ENCODE assay signal across 8 cellular contexts in genomic region chr22:22342697-22343602, GRCh38.
DNase-seq lines count a peak whose midpoint lies in the region; ATAC-seq and TF ChIP-seq lines count a peak whose summit lies in the region.

No MANE protein-coding gene starts in this region.

- ATAC-seq in left lung: peak; percentile 99

- H3K4me3 ChIP-seq in breast epithelium: no peak overlapping the region
- no peak overlapping the region for H3K4me3 ChIP-seq in left lung
- H3K4me3 ChIP-seq in lower leg skin (ENCODE audit: low read depth, poor library complexity, severe bottlenecking): no peak overlapping the region

- no peaks in the 10 kb centered on the region for H3K9me3 ChIP-seq in breast epithelium
- no peaks in the 10 kb centered on the region for H3K9me3 ChIP-seq in left lung

- H3K27me3 ChIP-seq in breast epithelium (no peaks in the 10 kb centered on the region), left lung (no peaks in the 10 kb centered on the region)

- peak; percentile 48 for DNase-seq in ELR (ENCODE audit: low read depth)
- DNase-seq in NCI-H1092 (lab: John Stamatoyannopoulos, UW): peak; percentile 31
- DNase-seq in breast epithelium (ENCODE audit: low spot score in 2 of 2): peak; percentile 49 to 66
- DNase-seq in left lung: peak; percentile 79 to 89
- DNase-seq in stimulated activated CD8-positive, alpha-beta memory T cell treated with anti-CD3 and anti-CD28 coated beads, Interleukin-2, amount 100 ng/mL, for 48 hours (ENCODE audit: low read depth in 2 of 2): peak; percentile 43 to 64
- no peak for DNase-seq in lower leg skin (ENCODE audit: low spot score in 2 of 2)
- no peak for DNase-seq in NCI-H446 treated with DMSO at 0.1 percent for 48 hours (lab: John Stamatoyannopoulos, UW)

- WGBS in lower leg skin, 2 donors: 65 to 66% methylated on average over 8 of the region's 8 CpGs

- peak overlapping the region; percentile 26; the same call in 1 of the 2 replicates for H3K27ac ChIP-seq in VCaP
- H3K27ac ChIP-seq in breast epithelium: no peak overlapping the region
- no peak overlapping the region for H3K27ac ChIP-seq in left lung

- H3K4me1 ChIP-seq in breast epithelium (no peaks in the 10 kb centered on the region), left lung (peaks cover 0 to 11% of the 10 kb centered on the region in 2 donors)

- intact Hi-C loops in breast epithelium (cut with DNase I; ENCODE audit: low total_unique reads): no loop called here
- intact Hi-C loops in left lung (cut with DNase I): no loop called here
- intact Hi-C loops in lower leg skin (cut with DNase I; ENCODE audit: low total_unique reads): no loop called here

- TF ChIP-seq CTCF in VCaP (conservative IDR thresholded peaks at IDR 0.05) (peak; percentile 91), breast epithelium (IDR thresholded peaks at IDR 0.05) (peak; percentile 33 to 64 (median 62)), left lung (IDR thresholded peaks at IDR 0.05) (peak; percentile 76 to 88), lower leg skin (IDR thresholded peaks at IDR 0.05) (no peak)

- no peaks in the 10 kb centered on the region for H3K36me3 ChIP-seq in breast epithelium
- H3K36me3 ChIP-seq in left lung: no peaks in the 10 kb centered on the region

- TF ChIP-seq POLR2A in breast epithelium (IDR thresholded peaks at IDR 0.05) (no peak), lower leg skin (IDR thresholded peaks at IDR 0.05) (no peak)

Comparison
In these comparisons a context has a peak if more than half of its experiments do, and no peak if none do; other contexts are left out.
1. DNase-seq: peak in ELR (single experiment), NCI-H1092 (single experiment), breast epithelium (2 of 2), left lung (2 of 2) and stimulated activated CD8-positive, alpha-beta memory T cell treated with anti-CD3 and anti-CD28 coated beads, Interleukin-2, amount 100 ng/mL, for 48 hours (2 of 2); none in lower leg skin (0 of 2) and NCI-H446 treated with DMSO at 0.1 percent for 48 hours (single experiment).
2. CTCF ChIP-seq: peak in VCaP (single experiment), breast epithelium (3 of 3) and left lung (2 of 2); none in lower leg skin (0 of 3).